8 cellular contexts compared by ENCODE assay signal in genomic region chr11:65711785-65712632, GRCh38. TPM values are rescaled to one million over a fixed set of nuclear protein-coding genes. Genes with fewer than 3 reads are reported as not detected.
DNase-seq lines count a peak whose midpoint lies in the region; ATAC-seq and TF ChIP-seq lines count a peak whose summit lies in the region.

Gene KAT5, plus strand, starts transcription at chr11:65712252. Its CDS starts 16 bp downstream, at chr11:65712268.

- TF ChIP-seq RAD21 in liver (IDR thresholded peaks at IDR 0.05) = peak; percentile 91 to 95

- H3K4me3 ChIP-seq in liver (ENCODE audit: low read depth in 1 of 3, low read length in 3 of 3) = peak within 1 kb of the TSS; percentile 58 to 85 (median 78)

- peak; percentile 99 for DNase-seq in CD1c-positive myeloid dendritic cell (ENCODE audit: extremely low spot score)
- peak; percentile 96 for DNase-seq in NCI-H748 treated with DMSO at 0.1 percent for 48 hours (lab: John Stamatoyannopoulos, UW)
- DNase-seq in activated CD4-positive, alpha-beta T cell treated with anti-CD3 and anti-CD28 coated beads, Interleukin-2, amount 50 U/mL, for 4 hours = peak; percentile 97
- DNase-seq in dermis microvascular lymphatic vessel endothelial cell (ENCODE audit: low read depth in 2 of 2) = peak; percentile 97 to 99
- DNase-seq in stimulated activated CD4-positive, alpha-beta T cell treated with anti-CD3 and anti-CD28 coated beads, Interleukin-4, amount 100 ng/mL, for 24 hours = peak; percentile 99

- H3K9me3 ChIP-seq in liver (ENCODE audit: control insufficient read depth in 4 of 4, low read length in 3 of 4) = no peaks in the 10 kb centered on the region

- peaks cover 0 to 13% (median 6%) of the 10 kb centered on the region in 4 donors for H3K4me1 ChIP-seq in liver (ENCODE audit: control insufficient read depth in 4 of 4, insufficient read depth in 4 of 4, low read length in 3 of 4)

- peaks cover 5 to 33% (median 24%) of the 10 kb centered on the region in 4 donors for H3K36me3 ChIP-seq in liver (ENCODE audit: control insufficient read depth in 4 of 4, insufficient read depth in 3 of 4, low read depth in 1 of 4, low read length in 3 of 4)

- H3K9ac ChIP-seq in liver (ENCODE audit: low read depth in 1 of 2, low read length in 2 of 2) = peak within 1 kb of the TSS; percentile 55 to 90

- peak; percentile 99 for TF ChIP-seq CTCF in liver (IDR thresholded peaks at IDR 0.05; ENCODE audit: low read depth, low read length, missing input control)

- under 1% methylated on average over 65 of the region's 65 CpGs for WGBS in liver

- H3K27ac ChIP-seq in liver (ENCODE audit: low read depth in 1 of 2, low read length in 2 of 2) = peak within 1 kb of the TSS; percentile 97 to 99

- ATAC-seq in GM19372 (IDR thresholded peaks at IDR 0.05; ENCODE audit: low read depth, unreplicated experiment) = peak; percentile 81
- ATAC-seq in HG03558 (IDR thresholded peaks at IDR 0.05; ENCODE audit: extremely low read depth, unreplicated experiment) = peak; percentile 47

- H3K27me3 ChIP-seq in liver (ENCODE audit: control insufficient read depth in 4 of 4, insufficient read depth in 4 of 4, low read length in 3 of 4) = no peaks in the 10 kb centered on the region

TF ChIP-seq in liver, 16 proteins besides CTCF, POLR2A, EP300 and RAD21:
- TF ChIP-seq, protein P1, sequence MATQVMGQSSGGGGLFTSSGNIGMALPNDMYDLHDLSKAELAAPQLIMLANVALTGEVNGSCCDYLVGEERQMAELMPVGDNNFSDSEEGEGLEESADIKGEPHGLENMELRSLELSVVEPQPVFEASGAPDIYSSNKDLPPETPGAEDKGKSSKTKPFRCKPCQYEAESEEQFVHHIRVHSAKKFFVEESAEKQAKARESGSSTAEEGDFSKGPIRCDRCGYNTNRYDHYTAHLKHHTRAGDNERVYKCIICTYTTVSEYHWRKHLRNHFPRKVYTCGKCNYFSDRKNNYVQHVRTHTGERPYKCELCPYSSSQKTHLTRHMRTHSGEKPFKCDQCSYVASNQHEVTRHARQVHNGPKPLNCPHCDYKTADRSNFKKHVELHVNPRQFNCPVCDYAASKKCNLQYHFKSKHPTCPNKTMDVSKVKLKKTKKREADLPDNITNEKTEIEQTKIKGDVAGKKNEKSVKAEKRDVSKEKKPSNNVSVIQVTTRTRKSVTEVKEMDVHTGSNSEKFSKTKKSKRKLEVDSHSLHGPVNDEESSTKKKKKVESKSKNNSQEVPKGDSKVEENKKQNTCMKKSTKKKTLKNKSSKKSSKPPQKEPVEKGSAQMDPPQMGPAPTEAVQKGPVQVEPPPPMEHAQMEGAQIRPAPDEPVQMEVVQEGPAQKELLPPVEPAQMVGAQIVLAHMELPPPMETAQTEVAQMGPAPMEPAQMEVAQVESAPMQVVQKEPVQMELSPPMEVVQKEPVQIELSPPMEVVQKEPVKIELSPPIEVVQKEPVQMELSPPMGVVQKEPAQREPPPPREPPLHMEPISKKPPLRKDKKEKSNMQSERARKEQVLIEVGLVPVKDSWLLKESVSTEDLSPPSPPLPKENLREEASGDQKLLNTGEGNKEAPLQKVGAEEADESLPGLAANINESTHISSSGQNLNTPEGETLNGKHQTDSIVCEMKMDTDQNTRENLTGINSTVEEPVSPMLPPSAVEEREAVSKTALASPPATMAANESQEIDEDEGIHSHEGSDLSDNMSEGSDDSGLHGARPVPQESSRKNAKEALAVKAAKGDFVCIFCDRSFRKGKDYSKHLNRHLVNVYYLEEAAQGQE (IDR thresholded peaks at IDR 0.05) = peak; percentile 24
- TF ChIP-seq HNF4A (conservative IDR thresholded peaks at IDR 0.05) (peak; percentile 14 to 16), MAX (IDR thresholded peaks at IDR 0.05) (peak; percentile 93), EGR1 (IDR thresholded peaks at IDR 0.05; ENCODE audit: low read depth in 2 of 2) (no peak), RXRA (IDR thresholded peaks at IDR 0.05) (peak in 1 of 2 donors; percentile 19), FOXA2 (IDR thresholded peaks at IDR 0.05) (no peak), NR2F2 (IDR thresholded peaks at IDR 0.05) (peak; percentile 11), JUND (IDR thresholded peaks at IDR 0.05) (peak in 1 of 2 donors; percentile 31), GABPA (IDR thresholded peaks at IDR 0.05 in 1 of 2, conservative IDR thresholded peaks at IDR 0.05 in 1 of 2) (peak; percentile 99 to 100), YY1 (IDR thresholded peaks at IDR 0.05) (peak; percentile 98), SP1 (IDR thresholded peaks at IDR 0.05) (peak; percentile 54), FOXA1 (IDR thresholded peaks at IDR 0.05) (no peak), ZBTB33 (IDR thresholded peaks at IDR 0.05) (peak; percentile 39), TAF1 (conservative IDR thresholded peaks at IDR 0.05) (no peak), HNF4G (IDR thresholded peaks at IDR 0.05) (no peak)
- TF ChIP-seq, protein P2, sequence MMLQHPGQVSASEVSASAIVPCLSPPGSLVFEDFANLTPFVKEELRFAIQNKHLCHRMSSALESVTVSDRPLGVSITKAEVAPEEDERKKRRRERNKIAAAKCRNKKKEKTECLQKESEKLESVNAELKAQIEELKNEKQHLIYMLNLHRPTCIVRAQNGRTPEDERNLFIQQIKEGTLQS (IDR thresholded peaks at IDR 0.05) = no peak
TF ChIP-seq in liver: peak in this region for 10.

RNA-seq across cellular contexts. Expression of gene KAT5, which starts in this region (rescaled TPM):
- total RNA-seq in dermis microvascular lymphatic vessel endothelial cell = 37.6 and 38.4 TPM in 2 replicates
- total RNA-seq in liver = 10 to 100 TPM; 16.1 to 20.7 TPM
- 10 to 100 TPM; 15.5 to 22.9 TPM for polyA plus RNA-seq in liver

Comparison
In these comparisons a context has a peak if more than half of its experiments do, and no peak if none do; other contexts are left out.
1. Peak in every context shown above with its lines: DNase-seq, ATAC-seq, H3K4me3 ChIP-seq and H3K27ac ChIP-seq.